ENCODE assay signal across 8 cellular contexts in the genomic region with DNA sequence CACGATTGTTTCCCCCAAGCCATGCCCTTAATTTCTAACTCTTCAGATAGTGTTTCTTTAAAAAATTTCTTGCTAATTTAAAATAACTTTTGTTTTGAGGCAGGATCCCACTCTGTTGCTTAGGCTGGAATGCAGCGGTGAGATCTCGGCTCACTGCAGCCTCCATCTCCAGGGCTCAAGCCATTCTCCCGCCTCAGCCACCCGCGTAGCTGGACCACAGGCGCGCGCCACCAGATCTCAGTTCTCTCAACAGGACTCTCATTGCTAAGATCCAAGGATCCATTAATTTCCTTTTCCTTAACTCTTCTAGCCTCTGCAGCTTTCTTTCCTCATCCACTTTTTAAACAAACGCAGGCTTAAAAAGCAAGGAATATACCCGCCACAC. TPM values are rescaled to one million over a fixed set of nuclear protein-coding genes. Genes with fewer than 3 reads are reported as not detected.
DNase-seq lines count a peak whose midpoint lies in the region; ATAC-seq and TF ChIP-seq lines count a peak whose summit lies in the region.

No MANE protein-coding gene starts in this region.

- H3K4me1 ChIP-seq in esophagus muscularis mucosa (peaks cover 29 to 39% (median 35%) of the 10 kb centered on the region in 4 donors), ovary (ENCODE audit: insufficient read depth) (peaks cover 8% of the 10 kb centered on the region)

- H3K27me3 ChIP-seq in esophagus muscularis mucosa (no peaks in the 10 kb centered on the region), ovary (no peaks in the 10 kb centered on the region)

- TF ChIP-seq CTCF in RWPE1 (conservative IDR thresholded peaks at IDR 0.05; ENCODE audit: low read depth) (no peak), esophagus muscularis mucosa (IDR thresholded peaks at IDR 0.05) (no peak), ovary (IDR thresholded peaks at IDR 0.05) (peak in 1 of 3 donors; percentile 58)

- DNase-seq in RWPE1 (ENCODE audit: low spot score) (no peak), esophagus muscularis mucosa (ENCODE audit: extremely low spot score) (no peak), ovary (no peak), HCEC 1CT (no peak), ureter (ENCODE audit: low spot score) (no peak)
- DNase-seq in stimulated activated CD4-positive, alpha-beta T cell treated with anti-CD3 and anti-CD28 coated beads, Interleukin-4, amount 100 ng/mL, for 1 hour = no peak

- POLR2A ChIA-PET in RWPE1 (lab: Yijun Ruan, JAX; ENCODE audit: low non-redundant PET) = interaction anchor here (0.9 to 1.3 kb wide), 3 partner anchors 12 to 44 kb away, joined by 3 to 18 read pairs (median 9); partner anchors contain the start of genes C11orf54 and TAF1D

- H3K36me3 ChIP-seq in esophagus muscularis mucosa = peaks cover 0 to 11% (median 9%) of the 10 kb centered on the region in 4 donors
- no peaks in the 10 kb centered on the region for H3K36me3 ChIP-seq in ovary

- TF ChIP-seq POLR2A in esophagus muscularis mucosa (IDR thresholded peaks at IDR 0.05; ENCODE audit: low read depth) = no peak
- no peak for TF ChIP-seq POLR2A in ovary (IDR thresholded peaks at IDR 0.05)

- TF ChIP-seq EP300 in esophagus muscularis mucosa (IDR thresholded peaks at IDR 0.05) (no peak), ovary (IDR thresholded peaks at IDR 0.05) (no peak)

- H3K27ac ChIP-seq in RWPE1 (peak overlapping the region; percentile 91), esophagus muscularis mucosa (replicated peaks in 1 of 4) (peak overlapping the region; percentile 92 to 99 (median 94)), ovary (no peak overlapping the region)

- CTCF ChIA-PET in RWPE1 (lab: Yijun Ruan, JAX) = interaction anchor here (0.9 to 1.1 kb wide), 2 partner anchors 10 to 61 kb away, joined by 4 read pairs; no protein-coding TSS in a partner anchor

- H3K9me3 ChIP-seq in esophagus muscularis mucosa (no peaks in the 10 kb centered on the region), ovary (no peaks in the 10 kb centered on the region)

- intact Hi-C loops in esophagus muscularis mucosa (cut with DNase I) = loop anchor here (2.0 kb wide), 1 partner anchor 43 kb away; the partner anchor contains the start of genes C11orf54 and TAF1D
- intact Hi-C loops in ovary (cut with DNase I) = loop anchor here in 3 of 4 donors (5.0 kb wide), 1 partner anchor 41 kb away; the partner anchor contains the start of genes C11orf54 (in 3 of the 3) and TAF1D (in 3 of the 3)

- H3K4me3 ChIP-seq in esophagus muscularis mucosa = peak overlapping the region; percentile 80 to 98 (median 85)
- peak overlapping the region; percentile 96 for H3K4me3 ChIP-seq in ovary

- WGBS in esophagus muscularis mucosa = under 1% methylated on average over 11 of the region's 11 CpGs
- 0% methylated on average over 11 of the region's 11 CpGs for WGBS in ovary, 3 donors

- ATAC-seq in GM18861 (IDR thresholded peaks at IDR 0.05; ENCODE audit: unreplicated experiment) (peak; percentile 28), HG02642 (IDR thresholded peaks at IDR 0.05; ENCODE audit: poor library complexity, unreplicated experiment) (peak; percentile 61)

RNA-seq across cellular contexts. Expression of gene MED17, which starts 0.3 kb away (rescaled TPM):
- total RNA-seq in esophagus muscularis mucosa = 10 to 100 TPM; 18.9 to 27.8 (median 22.3) TPM
- total RNA-seq in ovary = 10 to 100 TPM; 26.9 to 38.3 (median 33.4) TPM
- 10 to 100 TPM; 24.9 to 30.8 TPM for polyA plus RNA-seq in ovary
- 35.5 TPM for total RNA-seq in ureter

RNA-seq across cellular contexts. Expression of gene C11orf54, which starts 42.3 kb away (rescaled TPM):
- total RNA-seq in esophagus muscularis mucosa (10 to 100 TPM; 27.7 to 46.7 (median 37.9) TPM), ovary (10 to 100 TPM; 28.4 to 48.0 (median 36.0) TPM), ureter (25.6 TPM)
- polyA plus RNA-seq in ovary = 10 to 100 TPM; 22.8 to 38.6 TPM

RNA-seq across cellular contexts. Expression of gene TAF1D, which starts 42.5 kb away (rescaled TPM):
- 10 to 100 TPM; 34.7 to 61.8 (median 46.3) TPM for total RNA-seq in esophagus muscularis mucosa
- total RNA-seq in ovary = 100 to 1,000 TPM in 6 of 7 donors, 10 to 100 TPM in 1; 73.7 to 155 (median 109) TPM
- polyA plus RNA-seq in ovary = 10 to 100 TPM; 98.0 to 99.6 TPM
- total RNA-seq in ureter = 159 TPM

Comparison
In these comparisons a context has a peak if more than half of its experiments do, and no peak if none do; other contexts are left out.
1. H3K27ac ChIP-seq: peak in RWPE1 (single experiment) and esophagus muscularis mucosa (4 of 4); none in ovary (0 of 2).